Comparison of ENCODE assay signal across 8 cellular contexts in genomic region chr1:76075877-76076276, GRCh38. TPM values are rescaled to one million over a fixed set of nuclear protein-coding genes. Genes with fewer than 3 reads are reported as not detected.
DNase-seq lines count a peak whose midpoint lies in the region; ATAC-seq and TF ChIP-seq lines count a peak whose summit lies in the region.

No MANE protein-coding gene starts in this region.

- H3K36me3 ChIP-seq in neuronal stem cell (replicated peaks in 1 of 2; ENCODE audit: control insufficient read depth in 2 of 2, insufficient read depth in 2 of 2, low read length in 2 of 2), result no peaks in the 10 kb centered on the region

- no peak overlapping the region for H3K9ac ChIP-seq in neuronal stem cell (ENCODE audit: low read depth, low read length, poor library complexity)

- no peaks in the 10 kb centered on the region for H3K27me3 ChIP-seq in neuronal stem cell (ENCODE audit: control insufficient read depth in 3 of 3, insufficient read depth in 3 of 3, low read depth in 1 of 3, low read length in 3 of 3)

- no peak overlapping the region for H3K27ac Mint-ChIP-seq in nephron progenitor cell
- H3K27ac Mint-ChIP-seq in T-helper 2 cell treated with Interferon-gamma antibody and Interleukin-4, amounts not matched to agents 5 μg/mL and 100 μg/mL, for 36 hours, result no peak overlapping the region

- H2AK5ac ChIP-seq in neuronal stem cell (ENCODE audit: low read depth, low read length), result no peak overlapping the region

- H3K18ac ChIP-seq in neuronal stem cell (ENCODE audit: low read length), result no peak overlapping the region

- H2BK120ac ChIP-seq in neuronal stem cell (ENCODE audit: low read depth, low read length), result no peak overlapping the region

- H3K23ac ChIP-seq in neuronal stem cell (ENCODE audit: low read depth, low read length, poor library complexity), result no peak overlapping the region

- H3K9me3 Mint-ChIP-seq in nephron progenitor cell, result no peaks in the 10 kb centered on the region
- no peaks in the 10 kb centered on the region for H3K9me3 Mint-ChIP-seq in T-helper 2 cell treated with Interferon-gamma antibody and Interleukin-4, amounts not matched to agents 5 μg/mL and 100 μg/mL, for 36 hours

- peak; percentile 39 for ATAC-seq in GM18502 (IDR thresholded peaks at IDR 0.05; ENCODE audit: poor library complexity, unreplicated experiment)
- ATAC-seq in HG03196 (IDR thresholded peaks at IDR 0.05; ENCODE audit: unreplicated experiment), result peak; percentile 43

- H3K14ac ChIP-seq in neuronal stem cell (ENCODE audit: low read length), result no peak overlapping the region

- no peaks in the 10 kb centered on the region for H3K27me3 Mint-ChIP-seq in nephron progenitor cell (ENCODE audit: low read depth, poor library complexity)
- peaks cover 44% of the 10 kb centered on the region for H3K27me3 Mint-ChIP-seq in T-helper 2 cell treated with Interferon-gamma antibody and Interleukin-4, amounts not matched to agents 5 μg/mL and 100 μg/mL, for 36 hours (ENCODE audit: low read depth)

- no peak for DNase-seq in nephron progenitor cell
- no peak for DNase-seq in Ammon's horn (ENCODE audit: low spot score)
- no peak for DNase-seq in neuronal stem cell (ENCODE audit: low spot score)
- DNase-seq in T-helper 2 cell treated with Interferon-gamma antibody and Interleukin-4, amounts not matched to agents 5 μg/mL and 100 μg/mL, for 36 hours (ENCODE audit: low spot score), result no peak
- DNase-seq in NCI-H524 treated with DMSO at 0.1 percent for 48 hours (lab: John Stamatoyannopoulos, UW), result no peak

- no peaks in the 10 kb centered on the region for H3K9me3 ChIP-seq in neuronal stem cell (replicated peaks in 1 of 2; ENCODE audit: control insufficient read depth in 2 of 2, insufficient read depth in 1 of 2, low read depth in 1 of 2, low read length in 2 of 2)

- no peak for TF ChIP-seq CTCF in nephron progenitor cell (IDR thresholded peaks at IDR 0.05)

- no peak overlapping the region for H2BK15ac ChIP-seq in neuronal stem cell (ENCODE audit: low read length)

- peaks cover 2 to 6% of the 10 kb centered on the region in 2 donors for H3K4me1 ChIP-seq in neuronal stem cell (ENCODE audit: control insufficient read depth in 2 of 2, insufficient read depth in 1 of 2, low read depth in 1 of 2, low read length in 2 of 2)

- no peak overlapping the region for H2AFZ ChIP-seq in neuronal stem cell (ENCODE audit: low read length)

- H3K4ac ChIP-seq in neuronal stem cell (ENCODE audit: low read length), result no peak overlapping the region

- H4K91ac ChIP-seq in neuronal stem cell (ENCODE audit: low read depth, low read length, poor library complexity), result no peak overlapping the region

- H2BK12ac ChIP-seq in neuronal stem cell (ENCODE audit: low read length), result no peak overlapping the region

- H4K8ac ChIP-seq in neuronal stem cell (ENCODE audit: low read depth, low read length), result no peak overlapping the region

- peak overlapping the region; percentile 95 for H3K4me3 Mint-ChIP-seq in nephron progenitor cell
- H3K4me3 Mint-ChIP-seq in T-helper 2 cell treated with Interferon-gamma antibody and Interleukin-4, amounts not matched to agents 5 μg/mL and 100 μg/mL, for 36 hours, result no peak overlapping the region

- H3K4me1 Mint-ChIP-seq in nephron progenitor cell, result peaks cover 62% of the 10 kb centered on the region
- peaks cover 12% of the 10 kb centered on the region for H3K4me1 Mint-ChIP-seq in T-helper 2 cell treated with Interferon-gamma antibody and Interleukin-4, amounts not matched to agents 5 μg/mL and 100 μg/mL, for 36 hours (ENCODE audit: low read depth)

- H3K4me2 ChIP-seq in neuronal stem cell (ENCODE audit: insufficient read depth, low read length, poor library complexity, severe bottlenecking), result no peak overlapping the region

- H3K27ac ChIP-seq in angular gyrus (ENCODE audit: low read depth, low read length), result peak overlapping the region; percentile 2
- no peak overlapping the region for H3K27ac ChIP-seq in neuronal stem cell (replicated peaks; ENCODE audit: low read length)

- H2BK5ac ChIP-seq in neuronal stem cell (ENCODE audit: low read length), result no peak overlapping the region

- H3K79me1 ChIP-seq in neuronal stem cell (ENCODE audit: low read depth, low read length), result no peaks in the 10 kb centered on the region

- peak overlapping the region in 1 of 2 donors; percentile 80 for H3K4me3 ChIP-seq in neuronal stem cell (ENCODE audit: low read length in 2 of 2)

- H3K36me3 Mint-ChIP-seq in nephron progenitor cell (ENCODE audit: low read depth), result no peaks in the 10 kb centered on the region
- H3K36me3 Mint-ChIP-seq in T-helper 2 cell treated with Interferon-gamma antibody and Interleukin-4, amounts not matched to agents 5 μg/mL and 100 μg/mL, for 36 hours (ENCODE audit: low read depth), result no peaks in the 10 kb centered on the region

- WGBS in neuronal stem cell (ENCODE audit: extremely low coverage in 2 of 2, insufficient read length in 2 of 2, insufficient replicate concordance in 1 of 2), 2 donors, result no CpG with 5 or more reads among the region's 5 CpGs

RNA-seq across cellular contexts. Expression of gene ST6GALNAC3, which starts 1.3 kb away (rescaled TPM):
- 9.0 TPM for polyA plus RNA-seq in neuronal stem cell (2013, experiment 1 of 2)
- 9.5 TPM for polyA plus RNA-seq in neuronal stem cell (2013, experiment 2 of 2)
